1 cellular context compared by ENCODE assay signal in the genomic region with DNA sequence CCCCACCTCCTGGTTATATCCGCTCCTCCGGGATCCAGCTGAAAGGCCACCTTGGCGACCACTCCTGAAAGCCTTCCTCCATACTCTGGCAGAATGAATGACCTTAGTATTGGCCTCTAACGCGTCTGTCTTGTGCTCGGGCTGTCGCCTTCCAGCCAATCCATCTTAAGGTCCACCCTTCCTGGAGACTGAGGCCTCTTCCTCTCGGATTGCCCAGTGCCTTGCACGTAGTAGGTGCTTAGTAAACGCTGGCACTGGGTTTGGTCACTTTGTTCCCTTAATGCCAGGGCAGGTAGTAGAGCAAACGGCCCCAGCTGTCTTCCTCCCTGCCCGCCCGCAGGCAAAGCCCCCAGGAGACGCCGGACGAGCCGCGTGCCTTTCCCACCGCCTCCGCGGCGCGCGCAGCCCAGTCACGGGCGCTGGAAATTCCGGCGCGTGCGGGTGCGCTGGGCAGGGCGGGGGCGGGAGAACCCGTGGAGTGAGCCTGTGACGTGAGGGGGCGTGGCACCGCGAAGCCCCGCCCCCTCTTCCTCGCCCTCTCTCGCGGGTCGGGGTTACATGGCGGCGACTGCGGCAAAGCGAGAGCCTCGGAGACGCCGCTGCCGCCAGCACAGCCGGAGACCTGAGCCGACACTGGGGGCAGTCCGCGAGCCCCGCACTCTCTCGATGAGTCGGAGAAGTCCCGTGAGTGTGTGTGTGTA.
TF ChIP-seq lines count a peak whose summit lies in the region.

Gene MAPK6 (plus strand): TSS at position 527 of the 701 bp plus-strand sequence. CDS start 27,242 bp downstream, outside the sequence.

TF ChIP-seq in GM12878, 131 proteins besides CTCF, POLR2A, EP300 and RAD21 (continued from another document):
- 0 out of 2 replicates have a peak, but pooled peaks have one; percentile 65 for TF ChIP-seq CHD4 (IDR thresholded peaks at IDR 0.05)
- no peak for TF ChIP-seq NFYA (IDR thresholded peaks at IDR 0.05; ENCODE audit: borderline replicate concordance, low read depth, low read length)
- no peak for TF ChIP-seq NR2C2 (IDR thresholded peaks at IDR 0.05; ENCODE audit: borderline replicate concordance, control insufficient read depth, insufficient read length, low read depth)
- 0 out of 2 replicates have a peak, but pooled peaks have one; percentile 54 for TF ChIP-seq RB1 (IDR thresholded peaks at IDR 0.05; ENCODE audit: borderline replicate concordance)
- TF ChIP-seq RAD51 (IDR thresholded peaks at IDR 0.05), result no peak
